In genomic region chr1:31238986-31239613, GRCh38 we compare ENCODE assay signal across 8 cellular contexts. TPM values are rescaled to one million over a fixed set of nuclear protein-coding genes. Genes with fewer than 3 reads are reported as not detected.
DNase-seq lines count a peak whose midpoint lies in the region; TF ChIP-seq lines count a peak whose summit lies in the region.

No MANE protein-coding gene starts in this region.

- TF ChIP-seq CTCF in mammary epithelial cell (conservative IDR thresholded peaks at IDR 0.05 in 1 of 2, IDR thresholded peaks at IDR 0.05 in 1 of 2; ENCODE audit: extremely low read depth in 1 of 2, insufficient read depth in 1 of 2, low read depth in 1 of 2, low read length in 2 of 2) = no peak
- TF ChIP-seq CTCF in MM.1S (IDR thresholded peaks at IDR 0.05; ENCODE audit: low read length) = no peak

- H3K9me3 Mint-ChIP-seq in CD8-positive, alpha-beta memory T cell = peaks cover 0 to 2% (median 0%) of the 10 kb centered on the region in 5 donors

- no peaks in the 10 kb centered on the region for H3K9me2 ChIP-seq in MM.1S (replicated peaks; ENCODE audit: insufficient read depth, low read length)

- intact Hi-C loops in mammary epithelial cell (cut with micrococcal nuclease) = no loop called here

- H3K4me1 Mint-ChIP-seq in CD8-positive, alpha-beta memory T cell = peaks cover 12 to 24% (median 15%) of the 10 kb centered on the region in 3 donors

- H4K20me1 ChIP-seq in mammary epithelial cell (ENCODE audit: insufficient read depth, low read length) = no peaks in the 10 kb centered on the region
- no peaks in the 10 kb centered on the region for H4K20me1 ChIP-seq in MM.1S (ENCODE audit: insufficient read depth, low read length)

- DNase-seq in CD8-positive, alpha-beta memory T cell = no peak
- peak; percentile 29 for DNase-seq in mammary epithelial cell
- DNase-seq in lung microvascular endothelial cell (ENCODE audit: low read depth in 2 of 2) = peak; percentile 25 to 37
- DNase-seq in GOT3 (lab: John Stamatoyannopoulos, UW) = no peak
- DNase-seq in MM.1S = no peak
- DNase-seq in NOMO-1 treated with dmso at 0.1 percent for 144 hours (lab: John Stamatoyannopoulos, UW; ENCODE audit: unreplicated experiment) = no peak
- DNase-seq in GDM1 (lab: John Stamatoyannopoulos, UW) = no peak

- H3K9ac ChIP-seq in HUES64 (ENCODE audit: low read depth, low read length) = peak overlapping the region; percentile 79
- no peak overlapping the region for H3K9ac ChIP-seq in mammary epithelial cell (ENCODE audit: insufficient read depth, low read length)
- H3K9ac ChIP-seq in MM.1S (ENCODE audit: low read length) = no peak overlapping the region

- BruUV-seq in mammary epithelial cell (replicated peaks; lab: Mats Ljungman, UMichigan) = no TSS peak

- no peaks in the 10 kb centered on the region for H3K9me3 ChIP-seq in CD8-positive, alpha-beta memory T cell (ENCODE audit: low read length)
- H3K9me3 ChIP-seq in HUES64 (ENCODE audit: insufficient read depth, low read depth, low read length) = no peaks in the 10 kb centered on the region
- H3K9me3 ChIP-seq in mammary epithelial cell (replicated peaks; ENCODE audit: insufficient read depth, low read length) = no peaks in the 10 kb centered on the region
- no peaks in the 10 kb centered on the region for H3K9me3 ChIP-seq in MM.1S (replicated peaks; ENCODE audit: insufficient read depth, low read length)

- H3K27me3 ChIP-seq in CD8-positive, alpha-beta memory T cell (ENCODE audit: insufficient read depth, low read length, poor library complexity, severe bottlenecking) = peaks cover 22% of the 10 kb centered on the region
- H3K27me3 ChIP-seq in HUES64 (ENCODE audit: insufficient read depth, low read length) (peaks cover 33% of the 10 kb centered on the region), mammary epithelial cell (ENCODE audit: insufficient read depth, low read length) (peaks cover 18% of the 10 kb centered on the region), MM.1S (replicated peaks; ENCODE audit: insufficient read depth, low read length) (peaks cover 38% of the 10 kb centered on the region)

- dilution Hi-C loops in mammary epithelial cell (cut with HindIII; ENCODE audit: low sequenced_read_pairs) = no loop called here

- H3K36me3 ChIP-seq in CD8-positive, alpha-beta memory T cell (ENCODE audit: insufficient read depth, low read length) = no peaks in the 10 kb centered on the region
- H3K36me3 ChIP-seq in HUES64 (ENCODE audit: insufficient read depth, low read length) (no peaks in the 10 kb centered on the region), mammary epithelial cell (ENCODE audit: insufficient read depth, low read length) (no peaks in the 10 kb centered on the region), MM.1S (replicated peaks; ENCODE audit: insufficient read depth, low read length) (no peaks in the 10 kb centered on the region)

- peaks cover 36 to 64% of the 10 kb centered on the region in 2 donors for H3K27me3 Mint-ChIP-seq in CD8-positive, alpha-beta memory T cell

- H3K4me2 ChIP-seq in mammary epithelial cell (ENCODE audit: insufficient read depth, low read depth, low read length) = peak overlapping the region; percentile 66
- no peak overlapping the region for H3K4me2 ChIP-seq in MM.1S (ENCODE audit: low read depth, low read length)

- POLR2A ChIA-PET in CD8-positive, alpha-beta memory T cell (lab: Charles Lee) = no interaction called here

- WGBS in HUES64 = under 1% methylated on average over 56 of the region's 56 CpGs
- WGBS in mammary epithelial cell (ENCODE audit: low coverage, missing lambda C conversion rate) = 20% methylated on average over 5 of the region's 56 CpGs

- no peaks in the 10 kb centered on the region for H3F3A ChIP-seq in MM.1S (ENCODE audit: insufficient read depth, low read length)

- H3K4me3 Mint-ChIP-seq in CD8-positive, alpha-beta memory T cell = peak overlapping the region in 6 of 7 donors; percentile 49 to 61 (median 54)

- in situ Hi-C loops in mammary epithelial cell (cut with MboI; ENCODE audit: low sequenced_read_pairs in 2 of 2) = no loop called here

- no peaks in the 10 kb centered on the region for H3K36me3 Mint-ChIP-seq in CD8-positive, alpha-beta memory T cell

- peak overlapping the region in 1 of 8 donors; percentile 22 for H3K27ac Mint-ChIP-seq in CD8-positive, alpha-beta memory T cell

- no peak overlapping the region for H3K4me3 ChIP-seq in CD8-positive, alpha-beta memory T cell (ENCODE audit: low read length)
- H3K4me3 ChIP-seq in HUES64 (ENCODE audit: low read length) = peak overlapping the region; percentile 76
- H3K4me3 ChIP-seq in mammary epithelial cell (replicated peaks in 1 of 3; ENCODE audit: insufficient read depth in 1 of 3, low read depth in 2 of 3, low read length in 3 of 3) = peak overlapping the region in 2 of 3 experiments; percentile 30 to 34
- H3K4me3 ChIP-seq in MM.1S (ENCODE audit: low read length) = no peak overlapping the region

- no peaks in the 10 kb centered on the region for H3K4me1 ChIP-seq in CD8-positive, alpha-beta memory T cell (ENCODE audit: insufficient read depth, low read length)
- H3K4me1 ChIP-seq in HUES64 (ENCODE audit: insufficient read depth, low read length) = no peaks in the 10 kb centered on the region; the same call in 1 of the 2 replicates
- peaks cover 9% of the 10 kb centered on the region for H3K4me1 ChIP-seq in mammary epithelial cell (ENCODE audit: insufficient read depth, low read length)
- H3K4me1 ChIP-seq in MM.1S (ENCODE audit: low read length) = no peaks in the 10 kb centered on the region

- no peak overlapping the region for H3K27ac ChIP-seq in CD8-positive, alpha-beta memory T cell (ENCODE audit: low read depth, low read length)
- H3K27ac ChIP-seq in HUES64 (ENCODE audit: low read depth, low read length) = no peak overlapping the region
- no peak overlapping the region for H3K27ac ChIP-seq in mammary epithelial cell (ENCODE audit: insufficient read depth, low read depth, low read length)
- no peak overlapping the region for H3K27ac ChIP-seq in MM.1S (ENCODE audit: low read length)

- H2AFZ ChIP-seq in mammary epithelial cell (ENCODE audit: low read depth, low read length) (peak overlapping the region; percentile 62), MM.1S (ENCODE audit: low read length) (no peak overlapping the region)

- CTCF ChIA-PET in CD8-positive, alpha-beta memory T cell (lab: Charles Lee) = no interaction called here
- CTCF ChIA-PET in mammary epithelial cell (lab: Charles Lee; ENCODE audit: low non-redundant PET) = no interaction called here

- H3K79me2 ChIP-seq in mammary epithelial cell (ENCODE audit: insufficient read depth, low read length) (no peaks in the 10 kb centered on the region), MM.1S (ENCODE audit: low read length) (no peaks in the 10 kb centered on the region)

RNA-seq across cellular contexts. Expression of gene NKAIN1, which starts 0.6 kb away (rescaled TPM):
- not detected for total RNA-seq in CD8-positive, alpha-beta memory T cell
- not detected for polyA plus RNA-seq in CD8-positive, alpha-beta memory T cell
- 34.1 TPM for polyA plus RNA-seq in HUES64 (2013, experiment 1 of 2)
- 35.5 TPM for polyA plus RNA-seq in HUES64 (2013, experiment 2 of 2)
- total RNA-seq in mammary epithelial cell = under 1 TPM in 1 of 2 donors, not detected in 1; under 0.01 TPM
- polyA plus RNA-seq in mammary epithelial cell = 0.12 TPM
- not detected for polyA minus RNA-seq in mammary epithelial cell
- total RNA-seq in lung microvascular endothelial cell = not detected in 2 replicates

RNA-seq across cellular contexts. Expression of gene SNRNP40, which starts 57.5 kb away (rescaled TPM):
- total RNA-seq in CD8-positive, alpha-beta memory T cell = 100 to 1,000 TPM; 120 TPM
- polyA plus RNA-seq in CD8-positive, alpha-beta memory T cell = 89.3 TPM
- polyA plus RNA-seq in HUES64 (2013, experiment 1 of 2) = 91.0 TPM
- polyA plus RNA-seq in HUES64 (2013, experiment 2 of 2) = 82.2 TPM
- total RNA-seq in mammary epithelial cell = 10 to 100 TPM; 50.9 to 69.8 TPM
- polyA plus RNA-seq in mammary epithelial cell = 60.2 TPM
- 77.9 TPM for polyA minus RNA-seq in mammary epithelial cell
- total RNA-seq in lung microvascular endothelial cell = 99.2 and 110 TPM in 2 replicates

RNA-seq across cellular contexts. Expression of gene ZCCHC17, which starts 57.7 kb away (rescaled TPM):
- total RNA-seq in CD8-positive, alpha-beta memory T cell = 10 to 100 TPM; 30.4 to 30.8 TPM
- polyA plus RNA-seq in CD8-positive, alpha-beta memory T cell = 51.0 TPM
- 45.0 TPM for polyA plus RNA-seq in HUES64 (2013, experiment 1 of 2)
- 47.0 TPM for polyA plus RNA-seq in HUES64 (2013, experiment 2 of 2)
- total RNA-seq in mammary epithelial cell (10 to 100 TPM; 47.5 to 49.7 TPM), lung microvascular endothelial cell (23.0 and 24.2 TPM in 2 replicates)
- polyA plus RNA-seq in mammary epithelial cell = 65.7 TPM
- polyA minus RNA-seq in mammary epithelial cell = 39.7 TPM

Comparison
In these comparisons a context has a peak if more than half of its experiments do, and no peak if none do; other contexts are left out.
1. DNase-seq: peak in mammary epithelial cell (single experiment) and lung microvascular endothelial cell (2 of 2); none in CD8-positive, alpha-beta memory T cell (0 of 5), GOT3 (single experiment), MM.1S (single experiment), NOMO-1 treated with dmso at 0.1 percent for 144 hours (single experiment) and GDM1 (single experiment).
2. H3K4me3 ChIP-seq: peak in HUES64 (single experiment) and mammary epithelial cell (2 of 3); none in CD8-positive, alpha-beta memory T cell (single experiment) and MM.1S (single experiment).